ENCODE assay signal across 8 cellular contexts in the genomic region with DNA sequence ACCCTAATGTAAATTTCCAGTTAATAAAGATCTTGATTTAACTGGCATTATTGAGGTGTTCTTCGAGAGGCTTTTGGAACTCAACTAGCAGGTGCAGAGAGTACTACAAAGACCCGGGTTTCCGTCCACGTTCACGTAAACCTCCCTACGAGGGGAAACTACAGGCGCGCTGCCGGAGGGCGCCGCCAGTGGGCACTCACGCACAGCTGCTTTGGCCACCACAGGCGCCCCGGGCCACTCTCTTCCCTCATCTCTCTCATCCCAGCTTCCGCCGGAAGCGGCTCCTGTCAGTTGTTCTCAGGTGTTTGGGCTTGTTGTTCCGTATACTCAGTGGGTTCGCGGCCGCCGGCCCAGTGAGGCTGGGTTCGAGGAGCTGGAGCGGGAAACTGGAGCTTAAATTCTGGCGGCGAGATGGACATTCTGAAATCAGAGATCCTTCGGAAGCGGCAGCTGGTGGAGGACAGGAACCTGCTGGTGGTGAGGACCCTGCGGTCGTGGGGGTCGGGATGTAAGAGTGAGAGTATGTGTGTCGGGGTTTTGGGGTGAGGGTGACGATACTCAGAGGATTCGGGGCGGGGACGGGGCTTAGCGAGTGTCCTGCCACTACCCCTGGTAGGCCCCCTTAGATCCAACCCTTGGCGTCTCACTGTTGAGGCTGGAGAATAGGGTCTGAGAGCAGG. TPM values are rescaled to one million over a fixed set of nuclear protein-coding genes. Genes with fewer than 3 reads are reported as not detected.
DNase-seq lines count a peak whose midpoint lies in the region; ATAC-seq and TF ChIP-seq lines count a peak whose summit lies in the region.

A gene with protein sequence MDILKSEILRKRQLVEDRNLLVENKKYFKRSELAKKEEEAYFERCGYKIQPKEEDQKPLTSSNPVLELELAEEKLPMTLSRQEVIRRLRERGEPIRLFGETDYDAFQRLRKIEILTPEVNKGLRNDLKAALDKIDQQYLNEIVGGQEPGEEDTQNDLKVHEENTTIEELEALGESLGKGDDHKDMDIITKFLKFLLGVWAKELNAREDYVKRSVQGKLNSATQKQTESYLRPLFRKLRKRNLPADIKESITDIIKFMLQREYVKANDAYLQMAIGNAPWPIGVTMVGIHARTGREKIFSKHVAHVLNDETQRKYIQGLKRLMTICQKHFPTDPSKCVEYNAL (plus strand): TSS at position 290 of the 680 bp plus-strand sequence. CDS start 122 bp downstream, at position 412.

- peaks cover 33% of the 10 kb centered on the region for H3K4me1 Mint-ChIP-seq in activated T-cell treated with anti-CD3 and anti-CD28 coated beads, Interleukin-2, amount 50 U/mL, for 24 hours (ENCODE audit: low read depth)

- H3K9me3 ChIP-seq in DND-41 (ENCODE audit: insufficient read depth, low read length, severe bottlenecking) (no peaks in the 10 kb centered on the region), mucosa of rectum (ENCODE audit: control insufficient read depth in 2 of 2, low read length in 2 of 2) (no peaks in the 10 kb centered on the region)

- peak within 1 kb of the TSS; percentile 99 for H2AFZ ChIP-seq in DND-41 (ENCODE audit: low read depth, low read length)

- H3K27ac Mint-ChIP-seq in activated T-cell treated with anti-CD3 and anti-CD28 coated beads, Interleukin-2, amount 50 U/mL, for 24 hours = peak within 1 kb of the TSS; percentile 96

- H3K9me3 Mint-ChIP-seq in activated T-cell treated with anti-CD3 and anti-CD28 coated beads, Interleukin-2, amount 50 U/mL, for 24 hours = no peaks in the 10 kb centered on the region

- peak; percentile 95 for DNase-seq in DND-41
- peak; percentile 93 for DNase-seq in KG1 (lab: John Stamatoyannopoulos, UW)
- DNase-seq in activated T-cell treated with anti-CD3 and anti-CD28 coated beads, Interleukin-2, amount 50 U/mL, for 24 hours = peak; percentile 96
- peak; percentile 95 to 96 for DNase-seq in erythroblast (lab: John Stamatoyannopoulos, UW)
- DNase-seq in stimulated activated CD8-positive, alpha-beta memory T cell treated with anti-CD3 and anti-CD28 coated beads, Interleukin-4, amount 100 ng/mL, for 48 hours = peak; percentile 95

- H3K36me3 ChIP-seq in DND-41 (ENCODE audit: insufficient read depth, low read length) = peaks cover under 1% of the 10 kb centered on the region
- peaks cover 0 to 2% of the 10 kb centered on the region in 2 donors for H3K36me3 ChIP-seq in mucosa of rectum (ENCODE audit: control insufficient read depth in 2 of 2, insufficient read depth in 2 of 2, low read length in 2 of 2)

- peak within 1 kb of the TSS; percentile 87 for H3K27ac ChIP-seq in DND-41 (ENCODE audit: low read length)
- peak within 1 kb of the TSS in 1 of 2 donors; percentile 10 for H3K27ac ChIP-seq in mucosa of rectum (ENCODE audit: low read depth in 2 of 2, low read length in 2 of 2)

- TF ChIP-seq POLR2A in erythroblast (IDR thresholded peaks at IDR 0.05; ENCODE audit: low read length) = peak; percentile 76

- peaks cover 25% of the 10 kb centered on the region for H3K27me3 Mint-ChIP-seq in activated T-cell treated with anti-CD3 and anti-CD28 coated beads, Interleukin-2, amount 50 U/mL, for 24 hours

- H3K4me2 ChIP-seq in DND-41 (ENCODE audit: insufficient read depth, low read length) = peak within 1 kb of the TSS; percentile 95

- H3K4me1 ChIP-seq in DND-41 (ENCODE audit: insufficient read depth, low read length) (peaks cover 31% of the 10 kb centered on the region), mucosa of rectum (ENCODE audit: control insufficient read depth in 2 of 2, insufficient read depth in 2 of 2, low read length in 2 of 2) (peaks cover 6 to 7% of the 10 kb centered on the region in 2 donors)

- peak within 1 kb of the TSS; percentile 100 for H3K4me3 Mint-ChIP-seq in activated T-cell treated with anti-CD3 and anti-CD28 coated beads, Interleukin-2, amount 50 U/mL, for 24 hours

- H3K79me2 ChIP-seq in DND-41 (ENCODE audit: insufficient read depth, low read length) = peaks cover 45% of the 10 kb centered on the region

- H3K4me3 ChIP-seq in DND-41 (ENCODE audit: low read depth in 1 of 2, low read length in 2 of 2) (peak within 1 kb of the TSS; percentile 89 to 98), mucosa of rectum (ENCODE audit: low read length in 2 of 2) (peak within 1 kb of the TSS; percentile 89 to 98)

- H3K36me3 Mint-ChIP-seq in activated T-cell treated with anti-CD3 and anti-CD28 coated beads, Interleukin-2, amount 50 U/mL, for 24 hours (ENCODE audit: low read depth) = peaks cover 29% of the 10 kb centered on the region

- H3K9ac ChIP-seq in DND-41 (ENCODE audit: low read depth, low read length) (peak within 1 kb of the TSS; percentile 79), mucosa of rectum (ENCODE audit: low read depth in 1 of 2, low read length in 2 of 2) (peak within 1 kb of the TSS; percentile 78 to 90)

- peaks cover 9% of the 10 kb centered on the region; the same call in 1 of the 2 replicates for H4K20me1 ChIP-seq in DND-41 (ENCODE audit: insufficient read depth, low read length)

- ATAC-seq in DND-41 (ENCODE audit: insufficient read depth, low read depth) = peak; percentile 99
- peak; percentile 99 for ATAC-seq in GM21723 (IDR thresholded peaks at IDR 0.05; ENCODE audit: unreplicated experiment)

- H3K27me3 ChIP-seq in DND-41 (ENCODE audit: insufficient read depth, low read length, poor library complexity) = peaks cover 5% of the 10 kb centered on the region
- peaks cover 0 to 7% of the 10 kb centered on the region in 2 donors for H3K27me3 ChIP-seq in mucosa of rectum (ENCODE audit: control insufficient read depth in 2 of 2, insufficient read depth in 2 of 2, low read length in 2 of 2)

- peak; percentile 98 for TF ChIP-seq CTCF in DND-41 (IDR thresholded peaks at IDR 0.05; ENCODE audit: borderline replicate concordance, extremely low read depth, low read length, poor library complexity, severe bottlenecking)

TF ChIP-seq in PFSK-1, 5 proteins besides CTCF, POLR2A, EP300 and RAD21:
- TF ChIP-seq SIN3A (IDR thresholded peaks at IDR 0.05; ENCODE audit: borderline replicate concordance, insufficient read depth, low read length) (peak; percentile 73; the same call in 1 of the 2 replicates), TAF1 (IDR thresholded peaks at IDR 0.05; ENCODE audit: borderline replicate concordance, insufficient read depth, low read length) (peak; percentile 64; the same call in 1 of the 2 replicates), FOXP2 (optimal IDR thresholded peaks at IDR 0.05; ENCODE audit: borderline replicate concordance, extremely low read depth, extremely low read length, insufficient read depth) (peak; percentile 81), POLR2AphosphoS5 (IDR thresholded peaks at IDR 0.05; ENCODE audit: low read depth, low read length) (peak; percentile 72)
- TF ChIP-seq, protein P1, sequence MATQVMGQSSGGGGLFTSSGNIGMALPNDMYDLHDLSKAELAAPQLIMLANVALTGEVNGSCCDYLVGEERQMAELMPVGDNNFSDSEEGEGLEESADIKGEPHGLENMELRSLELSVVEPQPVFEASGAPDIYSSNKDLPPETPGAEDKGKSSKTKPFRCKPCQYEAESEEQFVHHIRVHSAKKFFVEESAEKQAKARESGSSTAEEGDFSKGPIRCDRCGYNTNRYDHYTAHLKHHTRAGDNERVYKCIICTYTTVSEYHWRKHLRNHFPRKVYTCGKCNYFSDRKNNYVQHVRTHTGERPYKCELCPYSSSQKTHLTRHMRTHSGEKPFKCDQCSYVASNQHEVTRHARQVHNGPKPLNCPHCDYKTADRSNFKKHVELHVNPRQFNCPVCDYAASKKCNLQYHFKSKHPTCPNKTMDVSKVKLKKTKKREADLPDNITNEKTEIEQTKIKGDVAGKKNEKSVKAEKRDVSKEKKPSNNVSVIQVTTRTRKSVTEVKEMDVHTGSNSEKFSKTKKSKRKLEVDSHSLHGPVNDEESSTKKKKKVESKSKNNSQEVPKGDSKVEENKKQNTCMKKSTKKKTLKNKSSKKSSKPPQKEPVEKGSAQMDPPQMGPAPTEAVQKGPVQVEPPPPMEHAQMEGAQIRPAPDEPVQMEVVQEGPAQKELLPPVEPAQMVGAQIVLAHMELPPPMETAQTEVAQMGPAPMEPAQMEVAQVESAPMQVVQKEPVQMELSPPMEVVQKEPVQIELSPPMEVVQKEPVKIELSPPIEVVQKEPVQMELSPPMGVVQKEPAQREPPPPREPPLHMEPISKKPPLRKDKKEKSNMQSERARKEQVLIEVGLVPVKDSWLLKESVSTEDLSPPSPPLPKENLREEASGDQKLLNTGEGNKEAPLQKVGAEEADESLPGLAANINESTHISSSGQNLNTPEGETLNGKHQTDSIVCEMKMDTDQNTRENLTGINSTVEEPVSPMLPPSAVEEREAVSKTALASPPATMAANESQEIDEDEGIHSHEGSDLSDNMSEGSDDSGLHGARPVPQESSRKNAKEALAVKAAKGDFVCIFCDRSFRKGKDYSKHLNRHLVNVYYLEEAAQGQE (IDR thresholded peaks at IDR 0.05; ENCODE audit: insufficient read depth in 1 of 2, low read depth in 2 of 2, low read length in 2 of 2) = 0 out of 4 replicates have a peak, but pooled peaks of 1 of the 2 experiments have one; percentile 22

RNA-seq across cellular contexts. Expression of the gene that starts here (rescaled TPM):
- 13.0 TPM for polyA plus RNA-seq in PFSK-1 (2012; ENCODE audit: insufficient read length, low read depth)
